1 cellular context compared by ENCODE assay signal in genomic region chr12:49233842-49234526, GRCh38.
TF ChIP-seq lines count a peak whose summit lies in the region.

No MANE protein-coding gene starts in this region.

TF ChIP-seq in K562, 482 proteins besides CTCF, POLR2A, EP300 and RAD21 (continued from another document and continues in another):
- TF ChIP-seq E2F6 (IDR thresholded peaks at IDR 0.05; ENCODE audit: borderline replicate concordance in 1 of 2, extremely low read depth in 1 of 2, insufficient read depth in 1 of 2, insufficient read length in 1 of 2, low read depth in 1 of 2, low read length in 1 of 2, poor library complexity in 1 of 2, severe bottlenecking in 1 of 2) (peak; percentile 9 to 40), POLR2B (IDR thresholded peaks at IDR 0.05; ENCODE audit: low read depth, partially characterized antibody) (peak; percentile 32), MCM7 (IDR thresholded peaks at IDR 0.05) (no peak), CREB1 (IDR thresholded peaks at IDR 0.05) (0 out of 2 replicates have a peak, but pooled peaks have one; percentile 19), CREB1 (CRISPR knock-in tag; IDR thresholded peaks at IDR 0.05) (0 out of 2 replicates have a peak, but pooled peaks have one; percentile 25), PRMT5 (CRISPR knock-in tag; IDR thresholded peaks at IDR 0.05) (no peak), FOXA3 (CRISPR knock-in tag; conservative IDR thresholded peaks at IDR 0.05 in 1 of 2, IDR thresholded peaks at IDR 0.05 in 1 of 2) (no peak), NFXL1 (CRISPR knock-in tag; IDR thresholded peaks at IDR 0.05) (no peak), SRSF7 (optimal IDR thresholded peaks at IDR 0.05; ENCODE audit: low read depth, low read length) (no peak), MAFG (tag; conservative IDR thresholded peaks at IDR 0.05) (no peak), ZNF324 (CRISPR knock-in tag; IDR thresholded peaks at IDR 0.05) (no peak), SPI1 (IDR thresholded peaks at IDR 0.05; ENCODE audit: borderline replicate concordance, low read depth, low read length) (peak; percentile 99), BRD9 (IDR thresholded peaks at IDR 0.05; ENCODE audit: low read depth, partially characterized antibody) (peak; percentile 47), ZNF24 (IDR thresholded peaks at IDR 0.05) (peak; percentile 56; the same call in 1 of the 2 replicates), FOXK2 (conservative IDR thresholded peaks at IDR 0.05 in 1 of 2, IDR thresholded peaks at IDR 0.05 in 1 of 2; ENCODE audit: low read depth in 2 of 2) (no peak), NR1H2 (CRISPR knock-in tag; IDR thresholded peaks at IDR 0.05) (0 out of 2 replicates have a peak, but pooled peaks have one; percentile 28), NEUROD1 (IDR thresholded peaks at IDR 0.05; ENCODE audit: borderline replicate concordance, low read depth, low read length, partially characterized antibody) (peak; percentile 71), PRPF4 (IDR thresholded peaks at IDR 0.05; ENCODE audit: insufficient read depth, low read depth, low read length, poor library complexity, severe bottlenecking) (no peak), NR2C2 (CRISPR knock-in tag; IDR thresholded peaks at IDR 0.05) (no peak), NR2C2 (tag; IDR thresholded peaks at IDR 0.05) (no peak), TSC22D4 (tag; IDR thresholded peaks at IDR 0.05) (no peak), ATF1 (CRISPR knock-in tag; IDR thresholded peaks at IDR 0.05) (no peak), ATF1 (tag; IDR thresholded peaks at IDR 0.05) (peak; percentile 90), ZBTB33 (CRISPR knock-in tag; IDR thresholded peaks at IDR 0.05) (no peak), RBFOX2 (IDR thresholded peaks at IDR 0.05; ENCODE audit: low read depth, low read length) (no peak), GATAD2A (IDR thresholded peaks at IDR 0.05) (no peak; the same call in 1 of the 2 replicates), TFAM (CRISPR knock-in tag; conservative IDR thresholded peaks at IDR 0.05) (no peak), CBX8 (IDR thresholded peaks at IDR 0.05; ENCODE audit: borderline replicate concordance, extremely low read depth, low read depth, low read length, poor library complexity, severe bottlenecking) (no peak), NFE2 (IDR thresholded peaks at IDR 0.05; ENCODE audit: low read depth) (no peak; the same call in 1 of the 2 replicates), CEBPG (CRISPR knock-in tag; IDR thresholded peaks at IDR 0.05) (no peak; the same call in 1 of the 2 replicates), CEBPG (tag; conservative IDR thresholded peaks at IDR 0.05 in 1 of 2, IDR thresholded peaks at IDR 0.05 in 1 of 2) (0 out of 4 replicates have a peak, but pooled peaks of 1 of the 2 experiments have one; percentile 22), TSHZ1 (CRISPR knock-in tag; IDR thresholded peaks at IDR 0.05) (no peak), BRD4 (IDR thresholded peaks at IDR 0.05) (0 out of 2 replicates have a peak, but pooled peaks have one; percentile 49), SMARCE1 (IDR thresholded peaks at IDR 0.05) (0 out of 2 replicates have a peak, but pooled peaks have one; percentile 13), CHD1 (IDR thresholded peaks at IDR 0.05; ENCODE audit: low read length) (peak; percentile 68), NFYB (IDR thresholded peaks at IDR 0.05; ENCODE audit: extremely low read depth, insufficient read length) (peak; percentile 48), DLX4 (CRISPR knock-in tag; IDR thresholded peaks at IDR 0.05) (no peak), STAT5B (CRISPR knock-in tag; IDR thresholded peaks at IDR 0.05) (no peak), KDM1A (IDR thresholded peaks at IDR 0.05) (no peak), RBM22 (IDR thresholded peaks at IDR 0.05; ENCODE audit: low read depth, low read length, poor library complexity, severe bottlenecking) (no peak), NFATC3 (IDR thresholded peaks at IDR 0.05) (0 out of 2 replicates have a peak, but pooled peaks have one; percentile 22), RFX5 (IDR thresholded peaks at IDR 0.05; ENCODE audit: low read depth, low read length) (no peak), PATZ1 (CRISPR knock-in tag; IDR thresholded peaks at IDR 0.05; ENCODE audit: borderline replicate concordance) (no peak), TAF7 (tag; IDR thresholded peaks at IDR 0.05) (peak; percentile 14; the same call in 1 of the 2 replicates), DIDO1 (tag; IDR thresholded peaks at IDR 0.05; ENCODE audit: low read depth) (no peak), PKNOX1 (IDR thresholded peaks at IDR 0.05) (peak; percentile 95), PBX2 (CRISPR knock-in tag; IDR thresholded peaks at IDR 0.05; ENCODE audit: low read depth) (no peak), PBX2 (tag; conservative IDR thresholded peaks at IDR 0.05; ENCODE audit: low read depth) (0 out of 2 replicates have a peak, but pooled peaks have one; percentile 23), ZKSCAN8 (CRISPR knock-in tag; IDR thresholded peaks at IDR 0.05) (no peak; the same call in 1 of the 2 replicates), ATF3 (IDR thresholded peaks at IDR 0.05) (peak; percentile 58; the same call in 1 of the 2 replicates), ATF3 (CRISPR knock-in tag; conservative IDR thresholded peaks at IDR 0.05) (no peak), ETV6 (IDR thresholded peaks at IDR 0.05; ENCODE audit: borderline replicate concordance in 1 of 2, low read depth in 2 of 2, low read length in 1 of 2) (no peak), ETV6 (CRISPR knock-in tag; IDR thresholded peaks at IDR 0.05; ENCODE audit: borderline replicate concordance) (no peak), MLX (CRISPR knock-in tag; conservative IDR thresholded peaks at IDR 0.05) (no peak), ZNF431 (CRISPR knock-in tag; IDR thresholded peaks at IDR 0.05) (no peak), KAT7 (CRISPR knock-in tag; IDR thresholded peaks at IDR 0.05; ENCODE audit: borderline replicate concordance) (no peak), ZNF561 (CRISPR knock-in tag; conservative IDR thresholded peaks at IDR 0.05) (no peak), KDM5B (IDR thresholded peaks at IDR 0.05; ENCODE audit: insufficient replicate concordance, low read depth, low read length) (peak; percentile 45), CC2D1A (IDR thresholded peaks at IDR 0.05) (no peak), MXD1 (CRISPR knock-in tag; IDR thresholded peaks at IDR 0.05; ENCODE audit: borderline replicate concordance, poor library complexity, severe bottlenecking) (no peak)
